In the genomic region with DNA sequence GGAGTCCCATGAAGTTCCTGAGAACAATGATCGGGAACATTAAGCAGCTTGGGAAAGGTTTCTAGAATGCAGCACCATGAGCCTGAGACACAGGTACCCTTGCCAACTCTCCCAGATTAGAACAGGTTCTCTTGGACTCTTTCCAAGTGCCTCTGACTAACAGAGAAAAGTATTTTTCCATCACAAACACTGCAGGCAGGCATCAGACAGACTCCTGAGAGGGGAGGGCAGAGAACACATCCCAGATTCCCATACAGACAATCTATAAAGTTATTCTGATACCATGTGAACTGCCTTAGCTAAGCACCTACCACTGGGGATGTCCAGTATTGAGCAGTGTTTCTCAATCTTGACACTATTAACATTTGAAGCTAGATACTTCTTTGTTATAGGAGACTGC, we compare ENCODE assay signal across 14 cellular contexts. TPM values are rescaled to one million over a fixed set of nuclear protein-coding genes. Genes with fewer than 3 reads are reported as not detected.
A peak's percentile ranks its signal among the peaks of the same experiment; 100 is the strongest.
DNase-seq lines count a peak whose midpoint lies in the region; ATAC-seq, FAIRE-seq and TF ChIP-seq lines count a peak whose summit lies in the region.
"Had no signal": no experiment of that assay in that cellular context is flagged by ENCODE, and none has a peak within 500 bp of the region (broad histone marks: within the 10 kb centered on the region; RNA-seq: fewer than 3 reads in every experiment).

No MANE protein-coding gene starts in this region.

- H3K9ac ChIP-seq in endothelial cell of umbilical vein (replicated peaks; ENCODE audit: extremely low read depth, insufficient read depth, low read length) (no peak overlapping the region), H9 (ENCODE audit: extremely low read depth, insufficient read length, low read length) (no peak overlapping the region)
- H3K9ac ChIP-seq: BLaER1 treated with 17β-estradiol and CSF1 and Interleukin-3, amounts not matched to agents 10 nM and 100 nM had no signal

- H4K8ac ChIP-seq in H9 (replicated peaks; ENCODE audit: insufficient read length, low read depth, low read length): no peak overlapping the region

- H3K27me3 Mint-ChIP-seq in H9 (ENCODE audit: low read depth): no peaks in the 10 kb centered on the region
- no peaks in the 10 kb centered on the region for H3K27me3 Mint-ChIP-seq in activated CD4-positive, alpha-beta T cell treated with anti-CD3 and anti-CD28 coated beads, Interleukin-2, amount 10 ng/mL, durations not matched to agents 7 days and 5 days
- H3K27me3 Mint-ChIP-seq: naive B cell had no signal

- dilution Hi-C loops in endothelial cell of umbilical vein (cut with MboI; ENCODE audit: extremely low pct_ligation_motif_present, low sequenced_read_pairs): no loop called here

- H2AK5ac ChIP-seq in H9 (ENCODE audit: insufficient read length, low read length): no peak overlapping the region

- H2BK120ac ChIP-seq in H9 (ENCODE audit: low read depth, low read length, poor library complexity, severe bottlenecking): no peak overlapping the region

- H3K56ac ChIP-seq in H9 (ENCODE audit: insufficient read length, low read depth, low read length): no peak overlapping the region

- H3K4me2 ChIP-seq in endothelial cell of umbilical vein (ENCODE audit: insufficient read depth, low read length): no peak overlapping the region
- no peak overlapping the region for H3K4me2 ChIP-seq in H9 (ENCODE audit: insufficient read depth, insufficient read length, low read length)
- H3K4me2 ChIP-seq: BLaER1 treated with 17β-estradiol and CSF1 and Interleukin-3, amounts not matched to agents 10 nM and 100 nM had no signal

- POLR2A ChIA-PET in endothelial cell of umbilical vein (lab: Charles Lee): no interaction called here
- POLR2A ChIA-PET in activated CD4-positive, alpha-beta T cell treated with anti-CD3 and anti-CD28 coated beads, Interleukin-2, amount 10 ng/mL, durations not matched to agents 7 days and 5 days (lab: Charles Lee): no interaction called here

- H4K91ac ChIP-seq in H9 (ENCODE audit: insufficient read length, low read depth, low read length): no peak overlapping the region

- H4K5ac ChIP-seq in H9 (ENCODE audit: insufficient read length, low read depth, low read length): no peak overlapping the region

- no peak overlapping the region for H3K4me3 Mint-ChIP-seq in H9
- H3K4me3 Mint-ChIP-seq in activated CD4-positive, alpha-beta T cell treated with anti-CD3 and anti-CD28 coated beads, Interleukin-2, amount 10 ng/mL, durations not matched to agents 7 days and 5 days: no peak overlapping the region
- H3K4me3 Mint-ChIP-seq: naive B cell had no signal

- H3K27ac ChIP-seq in endothelial cell of umbilical vein (ENCODE audit: insufficient read depth, low read depth, low read length) (no peak overlapping the region), muscle layer of duodenum (ENCODE audit: low read length) (peak overlapping the region; percentile 4), spleen (no peak overlapping the region), H9 (ENCODE audit: insufficient read length, low read depth, low read length) (no peak overlapping the region)
- H3K27ac ChIP-seq: BLaER1 treated with 17β-estradiol and CSF1 and Interleukin-3, amounts not matched to agents 10 nM and 100 nM had no signal

- H3K23ac ChIP-seq in H9 (ENCODE audit: insufficient read length, low read depth, low read length): no peak overlapping the region

- H3K4ac ChIP-seq in H9 (ENCODE audit: low read depth, low read length): no peak overlapping the region

- no TSS peak for BruUV-seq in endothelial cell of umbilical vein (replicated peaks; lab: Mats Ljungman, UMichigan)

- no peak overlapping the region for H2BK5ac ChIP-seq in H9 (ENCODE audit: insufficient read length, low read length)

- H3K27ac Mint-ChIP-seq in H9: no peak overlapping the region; a peak in 1 of 7 replicates
- no peak overlapping the region for H3K27ac Mint-ChIP-seq in activated CD4-positive, alpha-beta T cell treated with anti-CD3 and anti-CD28 coated beads, Interleukin-2, amount 10 ng/mL, durations not matched to agents 7 days and 5 days

- no peak for FAIRE-seq in endothelial cell of umbilical vein (lab: Jason Lieb, UNC)
- FAIRE-seq: GM12892 had no signal

- no peaks in the 10 kb centered on the region for H3K4me1 Mint-ChIP-seq in H9
- H3K4me1 Mint-ChIP-seq in activated CD4-positive, alpha-beta T cell treated with anti-CD3 and anti-CD28 coated beads, Interleukin-2, amount 10 ng/mL, durations not matched to agents 7 days and 5 days: no peaks in the 10 kb centered on the region
- H3K4me1 Mint-ChIP-seq: naive B cell had no signal

- no peak overlapping the region for H2AFZ ChIP-seq in endothelial cell of umbilical vein (ENCODE audit: low read depth, low read length)
- no peak overlapping the region for H2AFZ ChIP-seq in H9 (ENCODE audit: low read length)

- H3K4me1 ChIP-seq in endothelial cell of umbilical vein (ENCODE audit: control insufficient read depth, extremely low read depth, insufficient read depth, low read length) (no peaks in the 10 kb centered on the region), muscle layer of duodenum (ENCODE audit: control insufficient read depth in 1 of 2, insufficient read depth in 2 of 2, low read length in 2 of 2) (no peaks in the 10 kb centered on the region), spleen (peaks cover 0 to 6% (median 0%) of the 10 kb centered on the region in 6 donors), H9 (ENCODE audit: insufficient read depth, low read length) (no peaks in the 10 kb centered on the region)

- no peaks in the 10 kb centered on the region for H3K79me1 ChIP-seq in H9 (ENCODE audit: insufficient read depth, low read depth, low read length, poor library complexity, severe bottlenecking)

- H3K9me3 Mint-ChIP-seq in H9: no peaks in the 10 kb centered on the region
- H3K9me3 Mint-ChIP-seq in activated CD4-positive, alpha-beta T cell treated with anti-CD3 and anti-CD28 coated beads, Interleukin-2, amount 10 ng/mL, durations not matched to agents 7 days and 5 days: peaks cover 2% of the 10 kb centered on the region
- H3K9me3 Mint-ChIP-seq: naive B cell had no signal

- intact Hi-C loops in endothelial cell of umbilical vein (cut with micrococcal nuclease) (no loop called here), spleen (cut with DNase I; ENCODE audit: low total_unique reads) (no loop called here)

- H3K36me3 Mint-ChIP-seq in H9 (ENCODE audit: insufficient read depth in 1 of 3, low read depth in 3 of 3): peaks cover 0 to 28% (median 3%) of the 10 kb centered on the region in 3 experiments; a peak in 3 of 7 replicates
- peaks cover 31% of the 10 kb centered on the region for H3K36me3 Mint-ChIP-seq in activated CD4-positive, alpha-beta T cell treated with anti-CD3 and anti-CD28 coated beads, Interleukin-2, amount 10 ng/mL, durations not matched to agents 7 days and 5 days (ENCODE audit: low read depth)

- H4K20me1 ChIP-seq in endothelial cell of umbilical vein (replicated peaks; ENCODE audit: control insufficient read depth, extremely low read depth, insufficient read depth, low read length) (no peaks in the 10 kb centered on the region), H9 (ENCODE audit: control insufficient read depth, insufficient read depth, insufficient read length) (no peaks in the 10 kb centered on the region)

- H2BK12ac ChIP-seq in H9 (ENCODE audit: insufficient read length, low read depth, low read length): no peak overlapping the region

- H3K9me1 ChIP-seq in endothelial cell of umbilical vein (replicated peaks; ENCODE audit: control insufficient read depth, extremely low read depth, insufficient read depth, low read length): no peaks in the 10 kb centered on the region

- peak; percentile 84 for DNase-seq in COR-L47 (lab: John Stamatoyannopoulos, UW)
- DNase-seq in NCI-H345 (lab: John Stamatoyannopoulos, UW): peak; percentile 39
- DNase-seq in endothelial cell of umbilical vein (ENCODE audit: low read depth, low spot score): peak; percentile 17
- no peak for DNase-seq in spleen
- no peak for DNase-seq in H9
- no peak for DNase-seq in activated CD4-positive, alpha-beta T cell treated with anti-CD3 and anti-CD28 coated beads, Interleukin-2, amount 10 ng/mL, durations not matched to agents 7 days and 5 days
- DNase-seq: activated gamma-delta T cell, foreskin melanocyte, naive B cell, NCI-H446 had no signal

- no peak overlapping the region for H3K4me3 ChIP-seq in endothelial cell of umbilical vein (replicated peaks in 1 of 3; ENCODE audit: insufficient read depth in 1 of 3, low read depth in 1 of 3, low read length in 3 of 3)
- no peak overlapping the region for H3K4me3 ChIP-seq in muscle layer of duodenum (ENCODE audit: low read depth in 1 of 2, low read length in 2 of 2)
- H3K4me3 ChIP-seq in spleen: no peak overlapping the region
- H3K4me3 ChIP-seq: BLaER1 treated with 17β-estradiol and CSF1 and Interleukin-3, amounts not matched to agents 10 nM and 100 nM had no signal

- H3K27me3 ChIP-seq in endothelial cell of umbilical vein (ENCODE audit: control insufficient read depth in 2 of 2, insufficient read depth in 2 of 2, low read length in 2 of 2) (no peaks in the 10 kb centered on the region), muscle layer of duodenum (ENCODE audit: low read depth, low read length) (no peaks in the 10 kb centered on the region), spleen (replicated peaks in 1 of 7) (no peaks in the 10 kb centered on the region), H9 (ENCODE audit: insufficient read depth, low read length) (no peaks in the 10 kb centered on the region)
- H3K27me3 ChIP-seq: BLaER1 treated with 17β-estradiol and CSF1 and Interleukin-3, amounts not matched to agents 10 nM and 100 nM had no signal

- H3K36me3 ChIP-seq in endothelial cell of umbilical vein (ENCODE audit: control insufficient read depth in 2 of 2, extremely low read depth in 1 of 2, insufficient read depth in 2 of 2, low read length in 2 of 2) (no peaks in the 10 kb centered on the region), muscle layer of duodenum (ENCODE audit: control insufficient read depth in 1 of 2, insufficient read depth in 2 of 2, low read length in 2 of 2) (peaks cover 16 to 29% of the 10 kb centered on the region in 2 donors), spleen (peaks cover 0 to 83% (median 40%) of the 10 kb centered on the region in 6 donors)

- H2BK20ac ChIP-seq in H9 (ENCODE audit: low read depth, low read length, poor library complexity, severe bottlenecking): no peak overlapping the region

- no peaks in the 10 kb centered on the region for H3K23me2 ChIP-seq in H9 (ENCODE audit: insufficient read length, low read depth, low read length, poor library complexity, severe bottlenecking)

- H2BK15ac ChIP-seq in H9 (ENCODE audit: low read depth, low read length): no peak overlapping the region

- TF ChIP-seq CTCF in endothelial cell of umbilical vein (IDR thresholded peaks at IDR 0.05; ENCODE audit: extremely low read depth in 1 of 2, insufficient read depth in 1 of 2, low read depth in 1 of 2, low read length in 2 of 2) (no peak), spleen (IDR thresholded peaks at IDR 0.05 in 8 of 11, conservative IDR thresholded peaks at IDR 0.05 in 3 of 11) (no peak), H9 (conservative IDR thresholded peaks at IDR 0.05) (no peak)

- no peaks in the 10 kb centered on the region for H3K79me2 ChIP-seq in endothelial cell of umbilical vein (ENCODE audit: control insufficient read depth, insufficient read depth, low read length)
- H3K79me2 ChIP-seq in H9 (ENCODE audit: insufficient read depth, low read length): no peaks in the 10 kb centered on the region

- 97 to 100% (median 100%) methylated on average over 1 of the region's 1 CpG for WGBS in spleen, 5 donors
- no CpG with 5 or more reads among the region's 1 CpG for WGBS in H9 (ENCODE audit: extremely low coverage, insufficient read length, low lambda C conversion rate)

- H3T11ph ChIP-seq in H9 (ENCODE audit: low read length): no peak overlapping the region

- CTCF ChIA-PET in endothelial cell of umbilical vein (lab: Charles Lee): interaction anchor here (0.8 to 4.5 kb wide), 4 partner anchors 13 to 255 kb away, joined by 3 to 43 read pairs (median 3); no protein-coding TSS in a partner anchor
- CTCF ChIA-PET in activated CD4-positive, alpha-beta T cell treated with anti-CD3 and anti-CD28 coated beads, Interleukin-2, amount 10 ng/mL, durations not matched to agents 7 days and 5 days (lab: Charles Lee): interaction anchor here (4.9 kb wide), 1 partner anchor 7 kb away, joined by 20 read pairs; no protein-coding TSS in a partner anchor

- no peak overlapping the region for H3K18ac ChIP-seq in H9 (ENCODE audit: insufficient read length, low read depth, low read length)

- no peak for ATAC-seq in HG03521 (IDR thresholded peaks at IDR 0.05; ENCODE audit: unreplicated experiment)

- TF ChIP-seq POLR2A in endothelial cell of umbilical vein (IDR thresholded peaks at IDR 0.05; ENCODE audit: low read depth, low read length): no peak
- TF ChIP-seq POLR2A in spleen (IDR thresholded peaks at IDR 0.05): no peak

- no peak overlapping the region for H3K14ac ChIP-seq in H9 (ENCODE audit: insufficient read depth, low read length)

- H3K9me3 ChIP-seq in endothelial cell of umbilical vein (replicated peaks; ENCODE audit: control insufficient read depth, insufficient read depth, low read length): no peaks in the 10 kb centered on the region
- no peaks in the 10 kb centered on the region for H3K9me3 ChIP-seq in muscle layer of duodenum (ENCODE audit: control insufficient read depth in 1 of 2, low read length in 2 of 2)
- H3K9me3 ChIP-seq in spleen: no peaks in the 10 kb centered on the region
- no peaks in the 10 kb centered on the region for H3K9me3 ChIP-seq in H9 (ENCODE audit: control insufficient read depth, low read depth, low read length)
- H3K9me3 ChIP-seq: BLaER1 treated with 17β-estradiol and CSF1 and Interleukin-3, amounts not matched to agents 10 nM and 100 nM had no signal

RNA-seq across cellular contexts. Expression of a gene that starts 27.3 kb away (rescaled TPM):
- total RNA-seq in endothelial cell of umbilical vein: 12.3 and 16.7 TPM in 2 replicates
- 8.7 and 9.2 TPM in 2 replicates for polyA plus RNA-seq in endothelial cell of umbilical vein
- 11.1 and 12.2 TPM in 2 replicates for polyA plus RNA-seq in endothelial cell of umbilical vein (2011; cell fraction: cytosol; rRNA removed)
- polyA plus RNA-seq in endothelial cell of umbilical vein (2011; cell fraction: nucleus; rRNA removed): 11.4 and 12.0 TPM in 2 replicates
- polyA plus RNA-seq in endothelial cell of umbilical vein (2012): 18.3 and 19.8 TPM in 2 replicates
- polyA minus RNA-seq in endothelial cell of umbilical vein: 10.3 and 12.9 TPM in 2 replicates
- 11.7 TPM for polyA minus RNA-seq in endothelial cell of umbilical vein (2011; cell fraction: cytosol; rRNA and poly(A)+ RNA removed)
- 11.5 and 12.2 TPM in 2 replicates for polyA minus RNA-seq in endothelial cell of umbilical vein (2011; cell fraction: nucleus; rRNA and poly(A)+ RNA removed)
- 10 to 100 TPM; 29.0 to 43.9 (median 35.9) TPM for total RNA-seq in spleen
- polyA plus RNA-seq in spleen: 10 to 100 TPM; 46.6 to 55.5 (median 55.1) TPM
- 29.5 and 31.4 TPM in 2 replicates for total RNA-seq in H9 (2021)
- 10 to 100 TPM; 33.7 to 33.9 TPM for total RNA-seq in activated CD4-positive, alpha-beta T cell treated with anti-CD3 and anti-CD28 coated beads, Interleukin-2, amount 10 ng/mL, durations not matched to agents 7 days and 5 days

Comparison
In these comparisons a context has a peak if more than half of its experiments do, and no peak if none do; other contexts are left out.
1. DNase-seq: peak in COR-L47 (single experiment), NCI-H345 (single experiment) and endothelial cell of umbilical vein (single experiment); none in spleen (single experiment), H9 (single experiment) and activated CD4-positive, alpha-beta T cell treated with anti-CD3 and anti-CD28 coated beads, Interleukin-2, amount 10 ng/mL, durations not matched to agents 7 days and 5 days (single experiment).